Comparison of ENCODE assay signal across 16 cellular contexts in the genomic region with DNA sequence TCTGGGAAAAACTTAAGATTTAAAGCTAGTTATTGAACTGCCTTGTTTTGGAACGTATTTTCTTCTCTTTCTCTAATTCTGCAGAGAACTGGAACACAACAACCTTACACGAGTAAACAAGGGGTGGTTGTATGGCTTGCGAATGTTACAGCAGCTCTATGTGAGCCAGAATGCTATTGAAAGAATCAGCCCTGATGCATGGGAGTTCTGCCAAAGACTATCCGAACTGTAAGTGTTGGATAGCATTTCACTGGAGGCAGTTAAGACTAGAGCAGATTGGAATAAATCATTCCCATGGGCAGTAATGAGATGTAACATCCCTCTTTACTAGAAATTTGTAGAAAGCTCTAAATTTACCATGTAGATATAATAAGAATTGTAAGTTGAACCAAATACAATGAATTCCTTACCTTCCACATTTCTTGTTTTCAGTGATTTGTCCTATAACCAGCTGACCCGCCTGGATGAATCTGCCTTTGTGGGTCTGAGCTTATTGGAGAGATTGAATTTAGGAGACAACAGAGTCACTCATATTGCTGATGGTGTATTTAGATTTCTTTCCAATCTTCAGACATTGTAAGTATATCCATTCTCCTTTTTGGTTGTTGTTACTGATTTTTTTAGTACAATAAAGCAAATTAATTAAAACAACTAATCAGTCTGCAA.
"Had no signal": no experiment of that assay in that cellular context is flagged by ENCODE, and none has a peak within 500 bp of the region (broad histone marks: within the 10 kb centered on the region; RNA-seq: fewer than 3 reads in every experiment).

No MANE protein-coding gene starts in this region.

- H3K9me3 Mint-ChIP-seq: activated B cell treated with CpG ODN at 0.5 μM for 24 hours; activated CD4-positive, alpha-beta T cell treated with anti-CD3 and anti-CD28 coated beads, Interleukin-2, amount 10 ng/mL, durations not matched to agents 7 days and 5 days; activated naive CD4-positive, alpha-beta T cell treated with anti-CD3 and anti-CD28 coated beads, Interleukin-2, amount 50 U/mL, for 72 hours; activated T-cell treated with anti-CD3 and anti-CD28 coated beads, Interleukin-2, amount 50 U/mL, for 24 hours; naive thymus-derived CD8-positive, alpha-beta T cell; stimulated activated naive CD8-positive, alpha-beta T cell treated with anti-CD3 and anti-CD28 coated beads, Interleukin-15, Interleukin-2, amounts not matched to agents 100 ng/mL and 50 ng/mL, for 24 hours; T-helper 1 cell treated with Interleukin-12 subunit alpha and Interleukin-12 subunit beta and Interleukin-4 antibody, amounts not matched to agents 30 μg/mL and 1 μg/mL, for 36 hours had no signal

- H3K9me3 ChIP-seq: breast epithelium, esophagus squamous epithelium, lower lobe of right lung, mucosa of descending colon, psoas muscle had no signal

- H3K27me3 Mint-ChIP-seq: activated B cell treated with CpG ODN at 0.5 μM for 24 hours; activated CD4-positive, alpha-beta T cell treated with anti-CD3 and anti-CD28 coated beads, Interleukin-2, amount 10 ng/mL, durations not matched to agents 7 days and 5 days; activated T-cell treated with anti-CD3 and anti-CD28 coated beads, Interleukin-2, amount 50 U/mL, for 24 hours; naive thymus-derived CD8-positive, alpha-beta T cell; stimulated activated naive CD8-positive, alpha-beta T cell treated with anti-CD3 and anti-CD28 coated beads, Interleukin-15, Interleukin-2, amounts not matched to agents 100 ng/mL and 50 ng/mL, for 24 hours had no signal

- H3K4me1 ChIP-seq: breast epithelium, lower lobe of right lung, psoas muscle had no signal

- H3K4me1 Mint-ChIP-seq: activated B cell treated with CpG ODN at 0.5 μM for 24 hours had no signal

- H3K27ac ChIP-seq: breast epithelium, esophagus squamous epithelium, foreskin keratinocyte, lower lobe of right lung, psoas muscle had no signal

- DNase-seq: activated B cell treated with CpG ODN at 0.5 μM for 24 hours; activated CD4-positive, alpha-beta T cell treated with anti-CD3 and anti-CD28 coated beads, Interleukin-2, amount 10 ng/mL, durations not matched to agents 7 days and 5 days; activated effector memory CD4-positive, alpha-beta T cell treated with Interleukin-2 at 50 U/mL for 16 hours; activated T-cell treated with anti-CD3 and anti-CD28 coated beads, Interleukin-2, amount 50 U/mL, for 24 hours; esophagus squamous epithelium; foreskin keratinocyte; kidney; lower lobe of right lung; mucosa of descending colon; naive thymus-derived CD8-positive, alpha-beta T cell; psoas muscle; stimulated activated CD4-positive, alpha-beta T cell treated with anti-CD3 and anti-CD28 coated beads, Interleukin-2, amount 100 ng/mL, for 48 hours had no signal

- H3K4me3 ChIP-seq: breast epithelium, esophagus squamous epithelium, lower lobe of right lung, mucosa of descending colon, psoas muscle had no signal

- H3K4me3 Mint-ChIP-seq: activated B cell treated with CpG ODN at 0.5 μM for 24 hours; activated CD4-positive, alpha-beta T cell treated with anti-CD3 and anti-CD28 coated beads, Interleukin-2, amount 10 ng/mL, durations not matched to agents 7 days and 5 days; activated T-cell treated with anti-CD3 and anti-CD28 coated beads, Interleukin-2, amount 50 U/mL, for 24 hours; naive thymus-derived CD8-positive, alpha-beta T cell; stimulated activated naive CD8-positive, alpha-beta T cell treated with anti-CD3 and anti-CD28 coated beads, Interleukin-15, Interleukin-2, amounts not matched to agents 100 ng/mL and 50 ng/mL, for 24 hours; T-helper 1 cell treated with Interleukin-12 subunit alpha and Interleukin-12 subunit beta and Interleukin-4 antibody, amounts not matched to agents 30 μg/mL and 1 μg/mL, for 36 hours had no signal

- H3K27me3 ChIP-seq: breast epithelium, esophagus squamous epithelium, foreskin keratinocyte had no signal

- ATAC-seq: activated naive CD4-positive, alpha-beta T cell treated with anti-CD3 and anti-CD28 coated beads, Interleukin-2, amount 50 U/mL, for 72 hours; foreskin keratinocyte; lower lobe of right lung; mucosa of descending colon; naive thymus-derived CD8-positive, alpha-beta T cell; psoas muscle had no signal

- H3K27ac Mint-ChIP-seq: activated B cell treated with CpG ODN at 0.5 μM for 24 hours; activated CD4-positive, alpha-beta T cell treated with anti-CD3 and anti-CD28 coated beads, Interleukin-2, amount 10 ng/mL, durations not matched to agents 7 days and 5 days; activated naive CD4-positive, alpha-beta T cell treated with anti-CD3 and anti-CD28 coated beads, Interleukin-2, amount 50 U/mL, for 72 hours; stimulated activated naive CD8-positive, alpha-beta T cell treated with anti-CD3 and anti-CD28 coated beads, Interleukin-15, Interleukin-2, amounts not matched to agents 100 ng/mL and 50 ng/mL, for 24 hours; T-helper 1 cell treated with Interleukin-12 subunit alpha and Interleukin-12 subunit beta and Interleukin-4 antibody, amounts not matched to agents 30 μg/mL and 1 μg/mL, for 36 hours had no signal
